Comparison of ENCODE assay signal across 16 cellular contexts in genomic region chr13:110215606-110216005, GRCh38.
DNase-seq lines count a peak whose midpoint lies in the region; ATAC-seq, FAIRE-seq and TF ChIP-seq lines count a peak whose summit lies in the region.
"Had no signal": no experiment of that assay in that cellular context is flagged by ENCODE, and none has a peak within 500 bp of the region (broad histone marks: within the 10 kb centered on the region; RNA-seq: fewer than 3 reads in every experiment).

No MANE protein-coding gene starts in this region.

- H3K27me3 Mint-ChIP-seq in astrocyte (ENCODE audit: low read depth, unreplicated experiment) (no peaks in the 10 kb centered on the region), neural progenitor cell (ENCODE audit: insufficient read depth, low read depth) (no peaks in the 10 kb centered on the region)

- H3K4me1 Mint-ChIP-seq in astrocyte (ENCODE audit: low read depth, unreplicated experiment) = peaks cover 52% of the 10 kb centered on the region
- peaks cover 37% of the 10 kb centered on the region for H3K4me1 Mint-ChIP-seq in neural progenitor cell
- H3K4me1 Mint-ChIP-seq: activated CD4-positive, alpha-beta T cell treated with anti-CD3 and anti-CD28 coated beads, Interleukin-2, amount 10 ng/mL, durations not matched to agents 7 days and 5 days; naive B cell had no signal

- intact Hi-C loops in tibial artery (cut with DNase I; ENCODE audit: low total_unique reads) = loop anchor here (10.0 kb wide), 1 partner anchor 499 kb away; the partner anchor contains the start of gene ING1

- H3K4me3 Mint-ChIP-seq in astrocyte (ENCODE audit: unreplicated experiment) = no peak overlapping the region
- no peak overlapping the region for H3K4me3 Mint-ChIP-seq in neural progenitor cell
- H3K4me3 Mint-ChIP-seq: activated CD4-positive, alpha-beta T cell treated with anti-CD3 and anti-CD28 coated beads, Interleukin-2, amount 10 ng/mL, durations not matched to agents 7 days and 5 days; activated naive CD4-positive, alpha-beta T cell treated with anti-CD3 and anti-CD28 coated beads for 36 hours; naive B cell had no signal

- TF ChIP-seq CTCF in astrocyte (IDR thresholded peaks at IDR 0.05; ENCODE audit: insufficient read depth, low read depth, low read length) = no peak
- no peak for TF ChIP-seq CTCF in gastroesophageal sphincter (IDR thresholded peaks at IDR 0.05)
- no peak for TF ChIP-seq CTCF in neural progenitor cell (IDR thresholded peaks at IDR 0.05)
- TF ChIP-seq CTCF in tibial artery (IDR thresholded peaks at IDR 0.05) = no peak

- peak overlapping the region; percentile 81 for H3K27ac ChIP-seq in astrocyte (ENCODE audit: low read depth, low read length)
- peak overlapping the region; percentile 77 to 85 (median 80) for H3K27ac ChIP-seq in gastroesophageal sphincter
- H3K27ac ChIP-seq in neural progenitor cell = no peak overlapping the region
- peak overlapping the region; percentile 73 to 78 for H3K27ac ChIP-seq in tibial artery

- no peak for TF ChIP-seq EP300 in gastroesophageal sphincter (IDR thresholded peaks at IDR 0.05)

- TF ChIP-seq POLR2A in gastroesophageal sphincter (IDR thresholded peaks at IDR 0.05) = no peak

- H3K27ac Mint-ChIP-seq in astrocyte (ENCODE audit: unreplicated experiment) = no peak overlapping the region
- peak overlapping the region; percentile 66 for H3K27ac Mint-ChIP-seq in neural progenitor cell
- H3K27ac Mint-ChIP-seq: activated CD4-positive, alpha-beta T cell treated with anti-CD3 and anti-CD28 coated beads, Interleukin-2, amount 10 ng/mL, durations not matched to agents 7 days and 5 days; activated naive CD4-positive, alpha-beta T cell treated with anti-CD3 and anti-CD28 coated beads for 36 hours; naive B cell had no signal

- ATAC-seq in gastroesophageal sphincter (no peak), HG03045 (IDR thresholded peaks at IDR 0.05; ENCODE audit: unreplicated experiment) (no peak)
- ATAC-seq: left colon; stimulated activated naive CD8-positive, alpha-beta T cell treated with anti-CD3 and anti-CD28 coated beads, Interleukin-15, Interleukin-2, amounts not matched to agents 100 U/mL and 50 U/mL, for 24 hours had no signal

- no peak for FAIRE-seq in astrocyte (lab: Jason Lieb, UNC)
- FAIRE-seq: GM19239 had no signal

- H3K79me2 ChIP-seq in astrocyte (ENCODE audit: insufficient read depth, low read length) (peaks cover 59% of the 10 kb centered on the region), neural progenitor cell (ENCODE audit: low read depth) (peaks cover 4% of the 10 kb centered on the region)

- peaks cover 26% of the 10 kb centered on the region for H3K36me3 ChIP-seq in astrocyte (ENCODE audit: insufficient read depth, low read length)
- peaks cover 2 to 37% of the 10 kb centered on the region in 2 donors for H3K36me3 ChIP-seq in gastroesophageal sphincter
- H3K36me3 ChIP-seq in neural progenitor cell = no peaks in the 10 kb centered on the region
- peaks cover 29 to 43% (median 30%) of the 10 kb centered on the region in 3 donors for H3K36me3 ChIP-seq in tibial artery
- H3K36me3 ChIP-seq: breast epithelium had no signal

- H3K9me3 Mint-ChIP-seq in astrocyte (ENCODE audit: unreplicated experiment) (no peaks in the 10 kb centered on the region), neural progenitor cell (no peaks in the 10 kb centered on the region)
- H3K9me3 Mint-ChIP-seq: activated CD4-positive, alpha-beta T cell treated with anti-CD3 and anti-CD28 coated beads, Interleukin-2, amount 10 ng/mL, durations not matched to agents 7 days and 5 days; activated naive CD4-positive, alpha-beta T cell treated with anti-CD3 and anti-CD28 coated beads for 36 hours; naive B cell had no signal

- H3K36me3 Mint-ChIP-seq in astrocyte (ENCODE audit: low read depth, unreplicated experiment) = peaks cover 42% of the 10 kb centered on the region
- peaks cover 6% of the 10 kb centered on the region for H3K36me3 Mint-ChIP-seq in neural progenitor cell
- H3K36me3 Mint-ChIP-seq: naive B cell had no signal

- 26 to 27% methylated on average over 4 to 7 of the region's 7 CpGs for WGBS in gastroesophageal sphincter (ENCODE audit: low coverage in 1 of 2), 2 donors

- no peaks in the 10 kb centered on the region for H3F3A ChIP-seq in neural progenitor cell (ENCODE audit: low read depth)

- peaks cover 29% of the 10 kb centered on the region for H3K4me1 ChIP-seq in astrocyte (ENCODE audit: insufficient read depth, low read length)
- peaks cover 11 to 67% (median 23%) of the 10 kb centered on the region in 3 donors for H3K4me1 ChIP-seq in gastroesophageal sphincter
- H3K4me1 ChIP-seq in neural progenitor cell = peaks cover 8% of the 10 kb centered on the region
- H3K4me1 ChIP-seq in tibial artery = peaks cover 8 to 68% (median 48%) of the 10 kb centered on the region in 4 donors
- H3K4me1 ChIP-seq: breast epithelium had no signal

- DNase-seq in astrocyte (ENCODE audit: low read depth) (no peak), neural progenitor cell (ENCODE audit: low spot score) (no peak), tibial artery (no peak), NCI-H510A (lab: John Stamatoyannopoulos, UW) (no peak), inferior parietal cortex (ENCODE audit: extremely low spot score) (no peak), RKO (ENCODE audit: low spot score) (no peak)
- DNase-seq: activated CD4-positive, alpha-beta T cell treated with anti-CD3 and anti-CD28 coated beads, Interleukin-2, amount 10 ng/mL, durations not matched to agents 7 days and 5 days; activated naive CD4-positive, alpha-beta T cell treated with anti-CD3 and anti-CD28 coated beads for 36 hours; effector CD4-positive, alpha-beta T cell; left colon; naive B cell; stimulated activated naive CD8-positive, alpha-beta T cell treated with anti-CD3 and anti-CD28 coated beads, Interleukin-15, Interleukin-2, amounts not matched to agents 100 U/mL and 50 U/mL, for 24 hours had no signal

- H3K9ac ChIP-seq in astrocyte (ENCODE audit: low read length) = peak overlapping the region; percentile 59
- no peak overlapping the region for H3K9ac ChIP-seq in neural progenitor cell

- H2AFZ ChIP-seq in astrocyte (ENCODE audit: low read depth, low read length) = no peak overlapping the region
- no peak overlapping the region for H2AFZ ChIP-seq in neural progenitor cell (replicated peaks)

- peaks cover 86% of the 10 kb centered on the region for H4K20me1 ChIP-seq in astrocyte (ENCODE audit: insufficient read depth, low read length)
- no peaks in the 10 kb centered on the region for H4K20me1 ChIP-seq in neural progenitor cell (ENCODE audit: low read depth)

- no peak overlapping the region for H3K4me3 ChIP-seq in astrocyte (ENCODE audit: insufficient read depth, low read depth, low read length)
- H3K4me3 ChIP-seq in gastroesophageal sphincter = no peak overlapping the region
- H3K4me3 ChIP-seq in neural progenitor cell = no peak overlapping the region
- H3K4me3 ChIP-seq in tibial artery = no peak overlapping the region
- H3K4me3 ChIP-seq: breast epithelium had no signal

- peak overlapping the region; percentile 54 for H3K4me2 ChIP-seq in astrocyte (ENCODE audit: low read length)
- no peak overlapping the region for H3K4me2 ChIP-seq in neural progenitor cell

- H3K9me3 ChIP-seq in astrocyte (ENCODE audit: insufficient read depth, low read depth, low read length) = no peaks in the 10 kb centered on the region
- H3K9me3 ChIP-seq in gastroesophageal sphincter = no peaks in the 10 kb centered on the region
- H3K9me3 ChIP-seq in neural progenitor cell (ENCODE audit: low read depth) = no peaks in the 10 kb centered on the region
- H3K9me3 ChIP-seq in tibial artery = no peaks in the 10 kb centered on the region
- H3K9me3 ChIP-seq: breast epithelium had no signal

- H3K27me3 ChIP-seq in astrocyte (ENCODE audit: insufficient read depth, low read length) (no peaks in the 10 kb centered on the region), gastroesophageal sphincter (no peaks in the 10 kb centered on the region), neural progenitor cell (no peaks in the 10 kb centered on the region), tibial artery (no peaks in the 10 kb centered on the region)
- H3K27me3 ChIP-seq: breast epithelium had no signal
